In the genomic region with DNA sequence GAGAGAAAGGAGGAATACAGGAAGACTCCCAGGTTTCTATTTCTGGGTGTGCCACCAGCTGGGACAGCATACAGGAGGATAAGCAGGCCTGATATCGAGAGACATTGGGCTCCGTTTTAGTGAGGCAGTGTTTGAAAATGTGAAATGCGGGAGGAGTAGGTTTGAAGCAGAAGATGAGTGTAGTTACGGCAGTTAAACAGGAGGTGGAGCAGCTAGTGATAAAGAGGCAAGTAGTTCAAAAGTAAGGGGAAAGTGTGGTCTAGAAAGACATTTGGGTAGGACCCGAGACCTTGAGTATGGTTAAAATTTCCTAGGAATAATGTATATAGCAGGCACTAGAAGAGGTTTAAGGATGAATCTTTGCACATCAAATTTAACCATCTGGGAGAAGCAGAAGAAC, we compare ENCODE assay signal across 8 cellular contexts. TPM values are rescaled to one million over a fixed set of nuclear protein-coding genes. Genes with fewer than 3 reads are reported as not detected.
DNase-seq lines count a peak whose midpoint lies in the region; ATAC-seq and TF ChIP-seq lines count a peak whose summit lies in the region.

No MANE protein-coding gene starts in this region.

- no peaks in the 10 kb centered on the region for H3K27me3 Mint-ChIP-seq in type B pancreatic cell
- H3K27me3 Mint-ChIP-seq in natural killer cell treated with Interleukin-12 subunit alpha and Interleukin-12 subunit beta and Interleukin-15 and Interleukin-18, amount 100 ng/mL, for 72 hours = no peaks in the 10 kb centered on the region

- no peaks in the 10 kb centered on the region for H3K4me1 Mint-ChIP-seq in type B pancreatic cell (ENCODE audit: unreplicated experiment)
- H3K4me1 Mint-ChIP-seq in natural killer cell treated with Interleukin-12 subunit alpha and Interleukin-12 subunit beta and Interleukin-15 and Interleukin-18, amount 100 ng/mL, for 72 hours (ENCODE audit: low read depth in 2 of 2) = peaks cover 0 to 3% of the 10 kb centered on the region in 2 donors

- no peaks in the 10 kb centered on the region for H3K9me2 ChIP-seq in OCI-LY7 (ENCODE audit: insufficient read depth, low read length)

- CTCF ChIA-PET in OCI-LY7 (lab: Charles Lee; ENCODE audit: unreplicated experiment) = no interaction called here

- peaks cover 25% of the 10 kb centered on the region for H3K36me3 Mint-ChIP-seq in type B pancreatic cell
- peaks cover 7% of the 10 kb centered on the region for H3K36me3 Mint-ChIP-seq in natural killer cell treated with Interleukin-12 subunit alpha and Interleukin-12 subunit beta and Interleukin-15 and Interleukin-18, amount 100 ng/mL, for 72 hours

- H3K79me2 ChIP-seq in OCI-LY7 (ENCODE audit: insufficient read depth, low read depth, low read length) = no peaks in the 10 kb centered on the region

- no peak overlapping the region for H2AFZ ChIP-seq in OCI-LY7 (ENCODE audit: low read length)

- H3K4me2 ChIP-seq in OCI-LY7 (ENCODE audit: low read length) = no peak overlapping the region

- BruUV-seq in OCI-LY7 (replicated peaks; lab: Mats Ljungman, UMichigan) = no TSS peak

- peak; percentile 70 for TF ChIP-seq CTCF in OCI-LY7 (conservative IDR thresholded peaks at IDR 0.05; ENCODE audit: low read length)
- peak; percentile 41 for TF ChIP-seq CTCF in fibroblast of mammary gland (conservative IDR thresholded peaks at IDR 0.05; ENCODE audit: control insufficient read depth, insufficient read depth, low read depth, low read length)
- peak; percentile 61 for TF ChIP-seq CTCF in type B pancreatic cell (conservative IDR thresholded peaks at IDR 0.05)

- H3K4me3 Mint-ChIP-seq in type B pancreatic cell = no peak overlapping the region
- no peak overlapping the region for H3K4me3 Mint-ChIP-seq in natural killer cell treated with Interleukin-12 subunit alpha and Interleukin-12 subunit beta and Interleukin-15 and Interleukin-18, amount 100 ng/mL, for 72 hours

- DNase-seq in ELF-1 (ENCODE audit: low read depth, low spot score) = peak; percentile 42
- peak; percentile 29 for DNase-seq in OCI-LY7 (ENCODE audit: low spot score)
- DNase-seq in fibroblast of mammary gland (ENCODE audit: low read depth) = peak; percentile 28
- no peak for DNase-seq in type B pancreatic cell (ENCODE audit: extremely low spot score, unreplicated experiment)
- no peak for DNase-seq in islet precursor cell
- DNase-seq in NCI-H1048 (lab: John Stamatoyannopoulos, UW) = no peak
- no peak for DNase-seq in natural killer cell treated with Interleukin-12 subunit alpha and Interleukin-12 subunit beta and Interleukin-15 and Interleukin-18, amount 100 ng/mL, for 72 hours (ENCODE audit: low spot score)

- H3K27ac Mint-ChIP-seq in type B pancreatic cell = no peak overlapping the region
- no peak overlapping the region for H3K27ac Mint-ChIP-seq in natural killer cell treated with Interleukin-12 subunit alpha and Interleukin-12 subunit beta and Interleukin-15 and Interleukin-18, amount 100 ng/mL, for 72 hours

- H3K27ac ChIP-seq in OCI-LY7 (ENCODE audit: low read depth, low read length, poor library complexity, severe bottlenecking) = no peak overlapping the region

- POLR2A ChIA-PET in OCI-LY7 (lab: Charles Lee) = no interaction called here

- intact Hi-C loops in OCI-LY7 (cut with micrococcal nuclease; ENCODE audit: unreplicated experiment) = no loop called here

- no peaks in the 10 kb centered on the region for H3K9me3 Mint-ChIP-seq in type B pancreatic cell
- no peaks in the 10 kb centered on the region for H3K9me3 Mint-ChIP-seq in natural killer cell treated with Interleukin-12 subunit alpha and Interleukin-12 subunit beta and Interleukin-15 and Interleukin-18, amount 100 ng/mL, for 72 hours

- no peak overlapping the region for H3K4me3 ChIP-seq in OCI-LY7 (ENCODE audit: low read depth, low read length, poor library complexity, severe bottlenecking)
- no peak overlapping the region for H3K4me3 ChIP-seq in fibroblast of mammary gland (ENCODE audit: control insufficient read depth, low read depth, low read length)

- H4K20me1 ChIP-seq in OCI-LY7 (ENCODE audit: insufficient read depth, low read length) = no peaks in the 10 kb centered on the region

- H3K36me3 ChIP-seq in OCI-LY7 (ENCODE audit: insufficient read depth, low read length) = peaks cover 7% of the 10 kb centered on the region

- peak; percentile 69 for ATAC-seq in GM21367 (IDR thresholded peaks at IDR 0.05; ENCODE audit: unreplicated experiment)
- no peak for ATAC-seq in natural killer cell treated with Interleukin-12 subunit alpha and Interleukin-12 subunit beta and Interleukin-15 and Interleukin-18, amount 100 ng/mL, for 72 hours

- no peaks in the 10 kb centered on the region for H3K9me3 ChIP-seq in OCI-LY7 (ENCODE audit: low read length)

- no peaks in the 10 kb centered on the region for H3K4me1 ChIP-seq in OCI-LY7 (ENCODE audit: insufficient read depth, low read length, poor library complexity, severe bottlenecking)

RNA-seq across cellular contexts. Expression of a gene that starts 42.4 kb away (rescaled TPM):
- 21.3 and 30.4 TPM in 2 replicates for total RNA-seq in OCI-LY7 (2014; rRNA removed; shearing (Covaris generic))
- 24.4 and 34.2 TPM in 2 replicates for total RNA-seq in OCI-LY7 (2022)
- 27.5 and 62.4 TPM in 2 replicates for total RNA-seq in type B pancreatic cell (ENCODE audit: low replicate concordance)
- total RNA-seq in natural killer cell treated with Interleukin-12 subunit alpha and Interleukin-12 subunit beta and Interleukin-15 and Interleukin-18, amount 100 ng/mL, for 72 hours = 10 to 100 TPM; 29.3 to 30.4 TPM

Comparison
In these comparisons a context has a peak if more than half of its experiments do, and no peak if none do; other contexts are left out.
1. DNase-seq: peak in ELF-1 (single experiment), OCI-LY7 (single experiment) and fibroblast of mammary gland (single experiment); none in type B pancreatic cell (single experiment), islet precursor cell (single experiment), NCI-H1048 (single experiment) and natural killer cell treated with Interleukin-12 subunit alpha and Interleukin-12 subunit beta and Interleukin-15 and Interleukin-18, amount 100 ng/mL, for 72 hours (single experiment).
2. Peak in every context shown above with its lines, with median percentiles within 50 percentile points of each other: CTCF ChIP-seq.